ENCODE assay signal across 2 cellular contexts in the genomic region with DNA sequence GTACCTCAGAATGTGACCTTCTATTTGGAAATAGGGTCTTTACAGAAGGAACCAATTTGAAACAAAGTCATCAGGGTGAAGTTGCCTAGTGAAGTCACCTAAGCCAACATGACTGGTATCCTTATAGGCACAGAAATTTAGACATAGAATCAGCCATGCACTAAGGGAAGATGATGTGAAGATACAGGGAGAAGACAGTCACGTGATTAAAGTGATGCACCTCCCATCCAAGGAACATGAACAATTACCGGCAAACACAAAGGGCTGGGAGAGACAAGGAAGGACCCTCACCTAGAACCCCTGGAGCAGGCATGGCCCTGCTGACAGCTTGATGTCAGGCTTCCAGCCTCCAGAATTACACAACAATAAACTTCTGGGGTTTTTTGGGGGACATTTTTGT.
TF ChIP-seq lines count a peak whose summit lies in the region.

No MANE protein-coding gene starts in this region.

TF ChIP-seq in HepG2, 621 proteins besides CTCF, POLR2A, EP300 and RAD21:
- TF ChIP-seq, protein P1, sequence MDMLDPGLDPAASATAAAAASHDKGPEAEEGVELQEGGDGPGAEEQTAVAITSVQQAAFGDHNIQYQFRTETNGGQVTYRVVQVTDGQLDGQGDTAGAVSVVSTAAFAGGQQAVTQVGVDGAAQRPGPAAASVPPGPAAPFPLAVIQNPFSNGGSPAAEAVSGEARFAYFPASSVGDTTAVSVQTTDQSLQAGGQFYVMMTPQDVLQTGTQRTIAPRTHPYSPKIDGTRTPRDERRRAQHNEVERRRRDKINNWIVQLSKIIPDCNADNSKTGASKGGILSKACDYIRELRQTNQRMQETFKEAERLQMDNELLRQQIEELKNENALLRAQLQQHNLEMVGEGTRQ (IDR thresholded peaks at IDR 0.05; ENCODE audit: low read depth, low read length) = peak; percentile 63; the same call in 1 of the 2 replicates
- TF ChIP-seq, protein P1 (CRISPR knock-in tag; IDR thresholded peaks at IDR 0.05; ENCODE audit: borderline replicate concordance) = no peak
- TF ChIP-seq CBFB (CRISPR knock-in tag; IDR thresholded peaks at IDR 0.05) (no peak), STAT5B (CRISPR knock-in tag; IDR thresholded peaks at IDR 0.05) (no peak), RAD51 (IDR thresholded peaks at IDR 0.05; ENCODE audit: borderline replicate concordance) (peak; percentile 84)

TF ChIP-seq in K562, 482 proteins besides CTCF, POLR2A, EP300 and RAD21:
- TF ChIP-seq CBFA2T2 (conservative IDR thresholded peaks at IDR 0.05) (0 out of 2 replicates have a peak, but pooled peaks have one; percentile 14), RAD51 (IDR thresholded peaks at IDR 0.05; ENCODE audit: borderline replicate concordance, low read depth) (0 out of 2 replicates have a peak, but pooled peaks have one; percentile 22), BRF1 (IDR thresholded peaks at IDR 0.05; ENCODE audit: borderline replicate concordance, extremely low read depth, insufficient read length) (no peak), SREBF1 (IDR thresholded peaks at IDR 0.05; ENCODE audit: borderline replicate concordance, low read depth, low read length) (no peak)
- TF ChIP-seq, protein P2, sequence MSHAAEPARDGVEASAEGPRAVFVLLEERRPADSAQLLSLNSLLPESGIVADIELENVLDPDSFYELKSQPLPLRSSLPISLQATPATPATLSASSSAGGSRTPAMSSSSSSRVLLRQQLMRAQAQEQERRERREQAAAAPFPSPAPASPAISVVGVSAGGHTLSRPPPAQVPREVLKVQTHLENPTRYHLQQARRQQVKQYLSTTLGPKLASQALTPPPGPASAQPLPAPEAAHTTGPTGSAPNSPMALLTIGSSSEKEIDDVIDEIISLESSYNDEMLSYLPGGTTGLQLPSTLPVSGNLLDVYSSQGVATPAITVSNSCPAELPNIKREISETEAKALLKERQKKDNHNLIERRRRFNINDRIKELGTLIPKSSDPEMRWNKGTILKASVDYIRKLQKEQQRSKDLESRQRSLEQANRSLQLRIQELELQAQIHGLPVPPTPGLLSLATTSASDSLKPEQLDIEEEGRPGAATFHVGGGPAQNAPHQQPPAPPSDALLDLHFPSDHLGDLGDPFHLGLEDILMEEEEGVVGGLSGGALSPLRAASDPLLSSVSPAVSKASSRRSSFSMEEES (CRISPR knock-in tag; IDR thresholded peaks at IDR 0.05) = peak; percentile 87
